In genomic region chr11:61835663-61836024, GRCh38 we compare ENCODE assay signal across 15 cellular contexts. TPM values are rescaled to one million over a fixed set of nuclear protein-coding genes. Genes with fewer than 3 reads are reported as not detected.
DNase-seq lines count a peak whose midpoint lies in the region; ATAC-seq, FAIRE-seq and TF ChIP-seq lines count a peak whose summit lies in the region.
"Had no signal": no experiment of that assay in that cellular context is flagged by ENCODE, and none has a peak within 500 bp of the region (broad histone marks: within the 10 kb centered on the region; RNA-seq: fewer than 3 reads in every experiment).

No MANE protein-coding gene starts in this region.

- no peaks in the 10 kb centered on the region for H3K36me3 Mint-ChIP-seq in activated naive CD4-positive, alpha-beta T cell treated with anti-CD3 and anti-CD28 coated beads, Interleukin-2, amount 50 U/mL, for 24 hours
- H3K36me3 Mint-ChIP-seq in WTC11 (peaks cover 40% of the 10 kb centered on the region), immature natural killer cell (peaks cover 7 to 13% (median 9%) of the 10 kb centered on the region in 3 donors)

- ATAC-seq in WTC11, result no peak
- ATAC-seq in GM18870 (IDR thresholded peaks at IDR 0.05; ENCODE audit: unreplicated experiment), result no peak

- H3K27me3 ChIP-seq in tibial nerve, result no peaks in the 10 kb centered on the region

- FAIRE-seq in HTR-8/SVneo (lab: Jason Lieb, UNC), result no peak
- FAIRE-seq: small intestine, urothelium cell line had no signal

- peak overlapping the region; percentile 36 for H3K4me3 Mint-ChIP-seq in activated naive CD4-positive, alpha-beta T cell treated with anti-CD3 and anti-CD28 coated beads, Interleukin-2, amount 50 U/mL, for 24 hours
- H3K4me3 Mint-ChIP-seq in WTC11 (peak overlapping the region; percentile 15; the same call in 1 of the 2 replicates), immature natural killer cell (peak overlapping the region; percentile 55 to 79 (median 67))

- H3K27ac ChIP-seq in tibial nerve, result peak overlapping the region in 3 of 4 donors; percentile 62 to 86 (median 85)
- H3K27ac ChIP-seq: SJSA1 had no signal

- peaks cover 4% of the 10 kb centered on the region for H3K27me3 Mint-ChIP-seq in activated naive CD4-positive, alpha-beta T cell treated with anti-CD3 and anti-CD28 coated beads, Interleukin-2, amount 50 U/mL, for 24 hours
- H3K27me3 Mint-ChIP-seq in WTC11 (ENCODE audit: low read depth) (no peaks in the 10 kb centered on the region), immature natural killer cell (ENCODE audit: low read depth in 3 of 3) (peaks cover 0 to 3% (median 2%) of the 10 kb centered on the region in 3 donors)

- POLR2A ChIA-PET in WTC11 (lab: Charles Lee), result interaction anchor here (0.7 to 1.5 kb wide), 4 partner anchors 19 to 607 kb away, joined by 3 to 5 read pairs (median 3); partner anchors contain the start of gene FADS1

- TF ChIP-seq CTCF in WTC11 (IDR thresholded peaks at IDR 0.05), result no peak
- TF ChIP-seq CTCF in tibial nerve (IDR thresholded peaks at IDR 0.05), result no peak

- no peaks in the 10 kb centered on the region for H3K9me3 Mint-ChIP-seq in activated naive CD4-positive, alpha-beta T cell treated with anti-CD3 and anti-CD28 coated beads, Interleukin-2, amount 50 U/mL, for 24 hours
- 0 out of 2 replicates have a peak, but pooled peaks cover 3% of the 10 kb centered on the region for H3K9me3 Mint-ChIP-seq in WTC11
- no peaks in the 10 kb centered on the region for H3K9me3 Mint-ChIP-seq in immature natural killer cell

- H3K4me1 ChIP-seq in tibial nerve, result peaks cover 0 to 63% (median 27%) of the 10 kb centered on the region in 4 donors
- H3K4me1 ChIP-seq: SJSA1 had no signal

- peaks cover 0 to 29% (median 1%) of the 10 kb centered on the region in 3 donors for H3K36me3 ChIP-seq in tibial nerve
- H3K36me3 ChIP-seq: SJSA1 had no signal

- CTCF ChIA-PET in WTC11 (lab: Charles Lee), result interaction anchor here (0.7 kb wide), 2 partner anchors 247 to 707 kb away, joined by 3 to 4 read pairs; no protein-coding TSS in a partner anchor

- TF ChIP-seq POLR2A in tibial nerve (IDR thresholded peaks at IDR 0.05), result no peak

- no peak for DNase-seq in activated naive CD4-positive, alpha-beta T cell treated with Interleukin-2 at 50 U/mL for 16 hours
- DNase-seq in WTC11 (ENCODE audit: low spot score) (no peak), immature natural killer cell (no peak), tibial nerve (ENCODE audit: low spot score in 2 of 2) (no peak), HTR-8/SVneo (ENCODE audit: insufficient read length, low spot score) (no peak)
- DNase-seq in NK-92 treated with Interleukin-12 subunit alpha and Interleukin-12 subunit beta, amount 100 ng/mL, for 24 hours (lab: John Stamatoyannopoulos, UW), result no peak
- DNase-seq: dermis blood vessel endothelial cell, islet precursor cell, NCI-H1417 treated with DMSO at 0.1 percent for 48 hours, NCI-H748 treated with DMSO at 0.1 percent for 48 hours, small intestine had no signal

- H3K27ac Mint-ChIP-seq in activated naive CD4-positive, alpha-beta T cell treated with anti-CD3 and anti-CD28 coated beads, Interleukin-2, amount 50 U/mL, for 24 hours, result peak overlapping the region; percentile 47
- H3K27ac Mint-ChIP-seq in WTC11, result peak overlapping the region; percentile 95
- H3K27ac Mint-ChIP-seq in immature natural killer cell, result peak overlapping the region; percentile 94 to 97 (median 94)

- 81 to 82% methylated on average over 6 of the region's 6 CpGs for WGBS in tibial nerve, 2 donors

- no peak overlapping the region for H3K4me3 ChIP-seq in tibial nerve
- H3K4me3 ChIP-seq: SJSA1 had no signal

- H3K9me3 ChIP-seq in tibial nerve, result no peaks in the 10 kb centered on the region
- H3K9me3 ChIP-seq: SJSA1 had no signal

- no peak for TF ChIP-seq EP300 in tibial nerve (IDR thresholded peaks at IDR 0.05)

- H3K4me1 Mint-ChIP-seq in activated naive CD4-positive, alpha-beta T cell treated with anti-CD3 and anti-CD28 coated beads, Interleukin-2, amount 50 U/mL, for 24 hours, result peaks cover 23% of the 10 kb centered on the region
- peaks cover 59% of the 10 kb centered on the region for H3K4me1 Mint-ChIP-seq in WTC11
- H3K4me1 Mint-ChIP-seq in immature natural killer cell, result peaks cover 55 to 62% of the 10 kb centered on the region in 2 donors

TF ChIP-seq in WTC11, 78 proteins besides CTCF, POLR2A, EP300 and RAD21 (continues in another document):
- TF ChIP-seq ELF4 (CRISPR knock-in tag; IDR thresholded peaks at IDR 0.05; ENCODE audit: low read depth), result no peak
- no peak for TF ChIP-seq IRF1 (CRISPR knock-in tag; IDR thresholded peaks at IDR 0.05)
- no peak for TF ChIP-seq KAT7 (CRISPR knock-in tag; IDR thresholded peaks at IDR 0.05; ENCODE audit: borderline replicate concordance)
- no peak for TF ChIP-seq MAX (CRISPR knock-in tag; IDR thresholded peaks at IDR 0.05)
- TF ChIP-seq ATF6 (CRISPR knock-in tag; IDR thresholded peaks at IDR 0.05), result no peak
- TF ChIP-seq NFE2L1 (CRISPR knock-in tag; IDR thresholded peaks at IDR 0.05), result no peak
- TF ChIP-seq ZNF416 (CRISPR knock-in tag; IDR thresholded peaks at IDR 0.05), result no peak
- no peak for TF ChIP-seq ZBTB43 (CRISPR knock-in tag; IDR thresholded peaks at IDR 0.05)
- no peak for TF ChIP-seq ZNF396 (CRISPR knock-in tag; IDR thresholded peaks at IDR 0.05; ENCODE audit: borderline replicate concordance)
- no peak for TF ChIP-seq SMAD3 (CRISPR knock-in tag; IDR thresholded peaks at IDR 0.05; ENCODE audit: borderline replicate concordance)
- TF ChIP-seq SMAD4 (CRISPR knock-in tag; IDR thresholded peaks at IDR 0.05), result no peak
- TF ChIP-seq NFYB (CRISPR knock-in tag; conservative IDR thresholded peaks at IDR 0.05; ENCODE audit: low read depth), result no peak

RNA-seq across cellular contexts. Expression of gene FADS2, which starts 7.5 kb away (rescaled TPM):
- total RNA-seq in WTC11 (2021) (416 to 423 TPM (median 422 TPM) in 3 replicates), tibial nerve (10 to 100 TPM; 17.4 to 59.2 (median 32.7) TPM)
- 10 to 100 TPM; 21.9 to 28.7 (median 22.0) TPM for polyA plus RNA-seq in immature natural killer cell

RNA-seq across cellular contexts. Expression of gene FADS1, which starts 18.8 kb away (rescaled TPM):
- total RNA-seq in WTC11 (2021) (105 to 108 TPM (median 105 TPM) in 3 replicates), tibial nerve (10 to 100 TPM; 33.7 to 61.6 (median 47.0) TPM)
- 10 to 100 TPM; 11.5 to 18.7 (median 17.7) TPM for polyA plus RNA-seq in immature natural killer cell

RNA-seq across cellular contexts. Expression of gene FEN1, which starts 42.9 kb away (rescaled TPM):
- total RNA-seq in WTC11 (2021) (72.3 to 96.3 TPM (median 73.2 TPM) in 3 replicates), tibial nerve (10 to 100 TPM in 1 of 4 donors, 1 to 10 TPM in 3; 4.5 to 11.0 (median 4.6) TPM)
- 10 to 100 TPM; 20.3 to 31.3 (median 24.6) TPM for polyA plus RNA-seq in immature natural killer cell

RNA-seq across cellular contexts. Expression of gene TMEM258, which starts 43.2 kb away (rescaled TPM):
- total RNA-seq in WTC11 (2021), result 175 to 192 TPM (median 190 TPM) in 3 replicates
- 100 to 1,000 TPM; 160 to 274 (median 225) TPM for polyA plus RNA-seq in immature natural killer cell
- total RNA-seq in tibial nerve, result 10 to 100 TPM; 21.9 to 56.7 (median 45.2) TPM

RNA-seq across cellular contexts. Expression of gene FADS3, which starts 55.7 kb away (rescaled TPM):
- total RNA-seq in WTC11 (2021) (47.4 to 50.0 TPM (median 49.3 TPM) in 3 replicates), tibial nerve (100 to 1,000 TPM; 135 to 327 (median 205) TPM)
- polyA plus RNA-seq in immature natural killer cell, result 1 to 10 TPM; 3.2 to 6.2 (median 3.9) TPM

Comparison
In these comparisons a context has a peak if more than half of its experiments do, and no peak if none do; other contexts are left out.
1. H3K4me3 Mint-ChIP-seq: peak in every context shown above with its lines; median percentile 67 in immature natural killer cell; 36 in activated naive CD4-positive, alpha-beta T cell treated with anti-CD3 and anti-CD28 coated beads, Interleukin-2, amount 50 U/mL, for 24 hours; 15 in WTC11.